In the genomic region with DNA sequence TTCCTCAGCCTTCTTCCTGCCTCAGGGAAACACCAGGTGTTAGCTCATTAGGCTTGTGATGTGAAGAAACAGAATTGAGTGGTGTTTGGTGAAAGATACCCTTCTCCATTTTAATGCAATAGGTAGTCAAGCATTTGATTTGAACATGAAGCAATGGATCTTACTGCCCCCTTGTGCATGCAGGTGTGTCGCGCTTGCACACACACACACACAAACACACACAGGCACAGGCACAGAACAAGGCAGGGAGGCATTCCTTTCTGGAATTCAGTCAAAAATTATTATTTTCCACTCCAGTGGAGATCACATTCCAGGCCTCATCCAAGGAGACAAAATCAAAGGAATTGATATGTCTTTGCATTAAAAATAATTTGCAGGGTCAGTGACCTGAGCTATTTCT, we compare ENCODE assay signal across 16 cellular contexts.
DNase-seq lines count a peak whose midpoint lies in the region; ATAC-seq and TF ChIP-seq lines count a peak whose summit lies in the region.
"Had no signal": no experiment of that assay in that cellular context is flagged by ENCODE, and none has a peak within 500 bp of the region (broad histone marks: within the 10 kb centered on the region; RNA-seq: fewer than 3 reads in every experiment).

No MANE protein-coding gene starts in this region.

- no peaks in the 10 kb centered on the region for H3K79me2 ChIP-seq in H9 (ENCODE audit: insufficient read depth, low read length)
- H3K79me2 ChIP-seq in hepatocyte: no peaks in the 10 kb centered on the region

- no peak overlapping the region for H4K5ac ChIP-seq in H9 (ENCODE audit: insufficient read length, low read depth, low read length)

- no peak overlapping the region for H3K14ac ChIP-seq in H9 (ENCODE audit: insufficient read depth, low read length)

- H3K36me3 ChIP-seq in BE2C (no peaks in the 10 kb centered on the region), Panc1 (ENCODE audit: control insufficient read depth, insufficient read depth, low read length) (no peaks in the 10 kb centered on the region), hepatocyte (replicated peaks; ENCODE audit: insufficient read depth, low read depth) (no peaks in the 10 kb centered on the region)

- H4K91ac ChIP-seq in H9 (ENCODE audit: insufficient read length, low read depth, low read length): no peak overlapping the region

- peak; percentile 12 for DNase-seq in BE2C
- no peak for DNase-seq in H9
- DNase-seq in Panc1 (ENCODE audit: low read depth, low spot score): no peak
- DNase-seq in hepatocyte (ENCODE audit: low spot score): no peak
- DNase-seq in EL: no peak
- no peak for DNase-seq in DMS153 treated with DMSO at 0.1 percent for 48 hours (lab: John Stamatoyannopoulos, UW; ENCODE audit: unreplicated experiment)
- no peak for DNase-seq in COR-L47 (lab: John Stamatoyannopoulos, UW)
- no peak for DNase-seq in hippocampal formation (lab: John Stamatoyannopoulos, UW)
- DNase-seq: activated B cell treated with CpG ODN at 0.5 μM for 24 hours; activated naive CD4-positive, alpha-beta T cell; DMS79; effector memory CD4-positive, alpha-beta T cell; left cardiac atrium; NCI-H2171 had no signal

- H3K36me3 Mint-ChIP-seq in H9 (ENCODE audit: insufficient read depth in 1 of 3, low read depth in 3 of 3): no peaks in the 10 kb centered on the region

- ATAC-seq in Panc1: no peak
- ATAC-seq: left cardiac atrium had no signal

- no peaks in the 10 kb centered on the region; a peak in 1 of 5 replicates for H3K9me3 Mint-ChIP-seq in H9

- no peak overlapping the region for H3K4me2 ChIP-seq in H9 (ENCODE audit: insufficient read depth, insufficient read length, low read length)
- H3K4me2 ChIP-seq in hepatocyte: no peak overlapping the region

- H3K4me3 ChIP-seq in BE2C (ENCODE audit: low read depth, low read length) (no peak overlapping the region), Panc1 (ENCODE audit: low read depth in 2 of 2, low read length in 2 of 2) (no peak overlapping the region), hepatocyte (no peak overlapping the region)

- peaks cover 2% of the 10 kb centered on the region; the same call in 1 of the 2 replicates for H3K27me3 Mint-ChIP-seq in H9 (ENCODE audit: low read depth)
- H3K27me3 Mint-ChIP-seq: progenitor cell of endocrine pancreas had no signal

- H2BK15ac ChIP-seq in H9 (ENCODE audit: low read depth, low read length): no peak overlapping the region

- H2BK120ac ChIP-seq in H9 (ENCODE audit: low read depth, low read length, poor library complexity, severe bottlenecking): no peak overlapping the region

- no peaks in the 10 kb centered on the region for H3K27me3 ChIP-seq in BE2C
- no peaks in the 10 kb centered on the region for H3K27me3 ChIP-seq in H9 (ENCODE audit: insufficient read depth, low read length)
- no peaks in the 10 kb centered on the region for H3K27me3 ChIP-seq in Panc1 (ENCODE audit: control insufficient read depth, insufficient read depth, low read length)
- H3K27me3 ChIP-seq in hepatocyte: no peaks in the 10 kb centered on the region

- no peak overlapping the region for H2AK5ac ChIP-seq in H9 (ENCODE audit: insufficient read length, low read length)

- no peaks in the 10 kb centered on the region for H3K23me2 ChIP-seq in H9 (ENCODE audit: insufficient read length, low read depth, low read length, poor library complexity, severe bottlenecking)

- H3K9me2 ChIP-seq in hepatocyte (replicated peaks; ENCODE audit: insufficient read depth): no peaks in the 10 kb centered on the region

- no peak overlapping the region for H2BK12ac ChIP-seq in H9 (ENCODE audit: insufficient read length, low read depth, low read length)

- TF ChIP-seq CTCF in BE2C (IDR thresholded peaks at IDR 0.05; ENCODE audit: low read depth, low read length) (peak; percentile 53), H9 (conservative IDR thresholded peaks at IDR 0.05) (peak; percentile 48), Panc1 (IDR thresholded peaks at IDR 0.05) (peak; percentile 34), hepatocyte (IDR thresholded peaks at IDR 0.05; ENCODE audit: poor library complexity) (peak; percentile 14)

- no peak overlapping the region for H3K4ac ChIP-seq in H9 (ENCODE audit: low read depth, low read length)

- no peak overlapping the region for H3K4me3 Mint-ChIP-seq in H9
- H3K4me3 Mint-ChIP-seq: activated B cell treated with CpG ODN at 0.5 μM for 24 hours had no signal

- H3K4me1 ChIP-seq in BE2C: no peaks in the 10 kb centered on the region
- H3K4me1 ChIP-seq in H9 (ENCODE audit: insufficient read depth, low read length): no peaks in the 10 kb centered on the region
- H3K4me1 ChIP-seq in Panc1 (ENCODE audit: control insufficient read depth, insufficient read depth, low read length): no peaks in the 10 kb centered on the region
- peaks cover 22% of the 10 kb centered on the region for H3K4me1 ChIP-seq in hepatocyte (ENCODE audit: insufficient read depth)

- H3K9me3 ChIP-seq in BE2C (no peaks in the 10 kb centered on the region), H9 (ENCODE audit: control insufficient read depth, low read depth, low read length) (no peaks in the 10 kb centered on the region), Panc1 (ENCODE audit: control insufficient read depth, insufficient read depth, low read depth, low read length) (no peaks in the 10 kb centered on the region; the same call in 1 of the 2 replicates), hepatocyte (ENCODE audit: low read depth) (no peaks in the 10 kb centered on the region)

- no peak overlapping the region for H2BK20ac ChIP-seq in H9 (ENCODE audit: low read depth, low read length, poor library complexity, severe bottlenecking)

- no TSS peak for BruUV-seq in Panc1 (replicated peaks; lab: Mats Ljungman, UMichigan)

- H3K56ac ChIP-seq in H9 (ENCODE audit: insufficient read length, low read depth, low read length): no peak overlapping the region

- no peak overlapping the region for H3K23ac ChIP-seq in H9 (ENCODE audit: insufficient read length, low read depth, low read length)

- H2AFZ ChIP-seq in H9 (ENCODE audit: low read length): no peak overlapping the region
- H2AFZ ChIP-seq in hepatocyte: no peak overlapping the region

- H3K27ac ChIP-seq in H9 (ENCODE audit: insufficient read length, low read depth, low read length) (no peak overlapping the region), Panc1 (ENCODE audit: low read length) (no peak overlapping the region), hepatocyte (no peak overlapping the region)
- H3K27ac ChIP-seq: HL-60 had no signal

- H4K8ac ChIP-seq in H9 (replicated peaks; ENCODE audit: insufficient read length, low read depth, low read length): no peak overlapping the region

- no peak overlapping the region for H2BK5ac ChIP-seq in H9 (ENCODE audit: insufficient read length, low read length)

- H3K79me1 ChIP-seq in H9 (ENCODE audit: insufficient read depth, low read depth, low read length, poor library complexity, severe bottlenecking): no peaks in the 10 kb centered on the region

- H4K20me1 ChIP-seq in H9 (ENCODE audit: control insufficient read depth, insufficient read depth, insufficient read length) (no peaks in the 10 kb centered on the region), hepatocyte (ENCODE audit: insufficient read depth, poor library complexity, severe bottlenecking) (no peaks in the 10 kb centered on the region)

- H3K27ac Mint-ChIP-seq in H9: no peak overlapping the region; a peak in 1 of 7 replicates
- H3K27ac Mint-ChIP-seq: activated B cell treated with CpG ODN at 0.5 μM for 24 hours, progenitor cell of endocrine pancreas had no signal

- intact Hi-C loops in Panc1 (cut with micrococcal nuclease; ENCODE audit: unreplicated experiment): no loop called here

- in situ Hi-C loops in Panc1 (cut with HindIII; ENCODE audit: low pct_unique_long_range_greater_than_20kb, low sequenced_read_pairs): no loop called here

- CTCF ChIA-PET in Panc1 (lab: Charles Lee): no interaction called here

- WGBS in H9 (ENCODE audit: extremely low coverage, insufficient read length, low lambda C conversion rate): no CpG with 5 or more reads among the region's 2 CpGs
- WGBS in hepatocyte (ENCODE audit: low lambda C conversion rate, missing lambda C conversion rate): 100% methylated on average over 2 of the region's 2 CpGs

- no peak overlapping the region for H3K18ac ChIP-seq in H9 (ENCODE audit: insufficient read length, low read depth, low read length)

- H3K4me1 Mint-ChIP-seq in H9: no peaks in the 10 kb centered on the region
- H3K4me1 Mint-ChIP-seq: activated B cell treated with CpG ODN at 0.5 μM for 24 hours had no signal

- no peak overlapping the region for H3T11ph ChIP-seq in H9 (ENCODE audit: low read length)

- no peak overlapping the region for H3K9ac ChIP-seq in H9 (ENCODE audit: extremely low read depth, insufficient read length, low read length)

- POLR2A ChIA-PET in Panc1 (lab: Charles Lee): no interaction called here
